ENCODE assay signal across 24 cellular contexts in the genomic region with DNA sequence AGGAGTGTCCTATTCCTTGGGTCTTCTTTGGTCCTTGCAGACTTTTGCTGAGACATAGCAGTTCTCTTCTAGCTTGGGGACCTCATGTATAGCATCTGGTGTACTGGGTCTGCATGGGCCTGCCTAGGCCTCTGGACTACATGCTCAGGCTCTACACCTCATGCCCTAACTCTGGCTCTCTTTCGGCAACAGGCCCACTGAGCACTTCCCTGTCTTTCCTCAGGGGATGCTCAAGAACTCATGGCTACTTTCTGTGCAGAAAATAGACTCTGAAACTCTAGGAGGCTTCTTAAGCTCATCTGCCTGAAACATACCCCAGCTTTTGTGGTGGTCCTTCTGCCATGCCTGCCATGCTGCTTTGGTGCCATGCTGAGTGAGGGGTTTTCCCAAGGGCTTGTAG.
"Had no signal": no experiment of that assay in that cellular context is flagged by ENCODE, and none has a peak within 500 bp of the region (broad histone marks: within the 10 kb centered on the region; RNA-seq: fewer than 3 reads in every experiment).

No MANE protein-coding gene starts in this region.

- H3K4me1 Mint-ChIP-seq: immature natural killer cell; naive thymus-derived CD4-positive, alpha-beta T cell; neural crest cell had no signal

- H3K27me3 Mint-ChIP-seq: natural killer cell treated with Interleukin-12 subunit alpha and Interleukin-12 subunit beta and Interleukin-15 and Interleukin-18, amount 100 ng/mL, for 72 hours; progenitor cell of endocrine pancreas had no signal

- H3K27ac Mint-ChIP-seq: immature natural killer cell; mesothelial cell of epicardium; natural killer cell treated with Interleukin-12 subunit alpha and Interleukin-12 subunit beta and Interleukin-15 and Interleukin-18, amount 100 ng/mL, for 72 hours; progenitor cell of endocrine pancreas had no signal

- H3K4me3 Mint-ChIP-seq: immature natural killer cell; mesothelial cell of epicardium; naive thymus-derived CD4-positive, alpha-beta T cell; natural killer cell treated with Interleukin-12 subunit alpha and Interleukin-12 subunit beta and Interleukin-15 and Interleukin-18, amount 100 ng/mL, for 72 hours; neural crest cell had no signal

- ATAC-seq: heart left ventricle; left colon; left lung; lower lobe of right lung; naive thymus-derived CD4-positive, alpha-beta T cell; natural killer cell treated with Interleukin-12 subunit alpha and Interleukin-12 subunit beta and Interleukin-15 and Interleukin-18, amount 100 ng/mL, for 72 hours; sciatic nerve had no signal

- H3K9me3 Mint-ChIP-seq: immature natural killer cell; mesothelial cell of epicardium; naive thymus-derived CD4-positive, alpha-beta T cell; natural killer cell treated with Interleukin-12 subunit alpha and Interleukin-12 subunit beta and Interleukin-15 and Interleukin-18, amount 100 ng/mL, for 72 hours; neural crest cell had no signal

- H3K36me3 Mint-ChIP-seq: immature natural killer cell; mesothelial cell of epicardium; naive thymus-derived CD4-positive, alpha-beta T cell; natural killer cell treated with Interleukin-12 subunit alpha and Interleukin-12 subunit beta and Interleukin-15 and Interleukin-18, amount 100 ng/mL, for 72 hours had no signal

- DNase-seq: hypothalamus; immature natural killer cell; kidney; left colon; left lung; lower lobe of right lung; mammary epithelial cell; mesendoderm; naive thymus-derived CD4-positive, alpha-beta T cell; nucleus accumbens; stimulated activated CD4-positive, alpha-beta T cell treated with anti-CD3 and anti-CD28 coated beads, Interleukin-12 subunit alpha, Interleukin-12 subunit beta, amount 100 ng/mL, for 4 hours; stimulated activated CD4-positive, alpha-beta T cell treated with anti-CD3 and anti-CD28 coated beads, Interleukin-15, amount 100 ng/mL, for 24 hours; stimulated activated CD4-positive, alpha-beta T cell treated with anti-CD3 and anti-CD28 coated beads, Interleukin-2, amount 100 ng/mL, for 24 hours; stimulated activated CD4-positive, alpha-beta T cell treated with anti-CD3 and anti-CD28 coated beads, Interleukin-4, amount 100 ng/mL, for 1 hour; stimulated activated naive CD4-positive, alpha-beta T cell treated with Interleukin-2 at 50 U/mL for 16 hours; tibial artery; trophoblast cell; uterus had no signal
